Comparison of ENCODE assay signal across 1 cellular context in genomic region chr7:136937436-136937835, GRCh38.
TF ChIP-seq lines count a peak whose summit lies in the region.

No MANE protein-coding gene starts in this region.

TF ChIP-seq in IMR-90, 13 proteins besides CTCF, POLR2A, EP300 and RAD21 (continued from another document):
- TF ChIP-seq MAZ (IDR thresholded peaks at IDR 0.05; ENCODE audit: borderline replicate concordance, low read depth, low read length) (no peak), ELK1 (IDR thresholded peaks at IDR 0.05; ENCODE audit: borderline replicate concordance, low read depth, low read length) (no peak), CHD1 (IDR thresholded peaks at IDR 0.05; ENCODE audit: low read depth, low read length) (no peak), NFE2L2 (IDR thresholded peaks at IDR 0.05; ENCODE audit: low read depth, low read length) (no peak), FOS (IDR thresholded peaks at IDR 0.05; ENCODE audit: low read depth, low read length) (no peak)
